20 cellular contexts compared by ENCODE assay signal in genomic region chr7:12378389-12378788, GRCh38. TPM values are rescaled to one million over a fixed set of nuclear protein-coding genes. Genes with fewer than 3 reads are reported as not detected.
DNase-seq lines count a peak whose midpoint lies in the region; ATAC-seq, FAIRE-seq and TF ChIP-seq lines count a peak whose summit lies in the region.
"Had no signal": no experiment of that assay in that cellular context is flagged by ENCODE, and none has a peak within 500 bp of the region (broad histone marks: within the 10 kb centered on the region; RNA-seq: fewer than 3 reads in every experiment).

No MANE protein-coding gene starts in this region.

- in situ Hi-C loops in K562 (cut with MboI), result no loop called here

- no peaks in the 10 kb centered on the region for H4K20me1 ChIP-seq in K562 (replicated peaks; ENCODE audit: control insufficient read depth, insufficient read depth, low read length)
- H4K20me1 ChIP-seq: BLaER1 had no signal

- H3K36me3 Mint-ChIP-seq in osteocyte (ENCODE audit: unreplicated experiment), result no peaks in the 10 kb centered on the region
- H3K36me3 Mint-ChIP-seq: CD14-positive monocyte had no signal

- no peaks in the 10 kb centered on the region for H3K9me1 ChIP-seq in K562 (ENCODE audit: control insufficient read depth, insufficient read depth, low read length)

- no peak overlapping the region for H2AFZ ChIP-seq in K562 (ENCODE audit: low read depth, low read length)

- CTCF ChIA-PET in K562 (lab: Yijun Ruan, JAX; ENCODE audit: low intra/inter-chr PET ratio), result no interaction called here

- no peak for FAIRE-seq in K562 (lab: Jason Lieb, UNC)
- FAIRE-seq: GM12878, H1, HTR-8/SVneo had no signal

- no peaks in the 10 kb centered on the region for H3K9me3 Mint-ChIP-seq in osteocyte (ENCODE audit: unreplicated experiment)
- H3K9me3 Mint-ChIP-seq: CD4-positive, alpha-beta memory T cell; H9 had no signal

- TF ChIP-seq CTCF in K562 (IDR thresholded peaks at IDR 0.05 in 2 of 3, conservative IDR thresholded peaks at IDR 0.05 in 1 of 3; ENCODE audit: insufficient read depth in 2 of 3, low read depth in 1 of 3, low read length in 3 of 3), result no peak
- TF ChIP-seq CTCF in liver (IDR thresholded peaks at IDR 0.05; ENCODE audit: low read depth, low read length, missing input control), result no peak
- TF ChIP-seq CTCF in osteocyte (IDR thresholded peaks at IDR 0.05), result no peak
- TF ChIP-seq CTCF in WERI-Rb-1 (IDR thresholded peaks at IDR 0.05; ENCODE audit: low read depth, low read length), result no peak

- DNase-seq in left cardiac atrium (no peak), Right ventricle myocardium superior (no peak), K562 (ENCODE audit: extremely low read depth in 1 of 4, low spot score in 3 of 4) (no peak), osteocyte (ENCODE audit: extremely low spot score, unreplicated experiment) (no peak), WERI-Rb-1 (no peak)
- DNase-seq: 8988T; Calu3; CD4-positive, alpha-beta memory T cell; DMS53; DND-41; EL; H9 had no signal

- H3K9ac ChIP-seq in K562 (ENCODE audit: insufficient read depth in 1 of 2, low read depth in 2 of 2, low read length in 2 of 2) (no peak overlapping the region), liver (ENCODE audit: low read depth in 1 of 2, low read length in 2 of 2) (no peak overlapping the region)
- H3K9ac ChIP-seq: BLaER1 had no signal

- H3K27ac Mint-ChIP-seq in osteocyte (ENCODE audit: unreplicated experiment), result no peak overlapping the region
- H3K27ac Mint-ChIP-seq: CD14-positive monocyte; CD4-positive, alpha-beta memory T cell had no signal

- no peak overlapping the region for H3K4me3 Mint-ChIP-seq in osteocyte (ENCODE audit: unreplicated experiment)
- H3K4me3 Mint-ChIP-seq: CD14-positive monocyte; CD4-positive, alpha-beta memory T cell; H9 had no signal

- no TSS peak for BruUV-seq in K562 (replicated peaks; lab: Mats Ljungman, UMichigan)

- H3K36me3 ChIP-seq in K562 (ENCODE audit: control insufficient read depth, insufficient read depth, low read length), result peaks cover 85% of the 10 kb centered on the region
- no peaks in the 10 kb centered on the region for H3K36me3 ChIP-seq in liver (ENCODE audit: control insufficient read depth in 4 of 4, insufficient read depth in 3 of 4, low read depth in 1 of 4, low read length in 3 of 4)
- H3K36me3 ChIP-seq in WERI-Rb-1, result no peaks in the 10 kb centered on the region
- H3K36me3 ChIP-seq: BLaER1 had no signal

- peaks cover 42% of the 10 kb centered on the region for H3K79me2 ChIP-seq in K562 (ENCODE audit: control insufficient read depth, insufficient read depth, low read length)

- peaks cover 13% of the 10 kb centered on the region for H3K27me3 Mint-ChIP-seq in osteocyte (ENCODE audit: unreplicated experiment)

- no peaks in the 10 kb centered on the region for H3K4me1 Mint-ChIP-seq in osteocyte (ENCODE audit: unreplicated experiment)
- H3K4me1 Mint-ChIP-seq: CD14-positive monocyte; CD4-positive, alpha-beta memory T cell; H9 had no signal

- TF ChIP-seq EP300 in K562 (IDR thresholded peaks at IDR 0.05; ENCODE audit: low read length), result no peak

- WGBS in K562 (ENCODE audit: insufficient coverage, low coverage, missing lambda C conversion rate), result 92% methylated on average over 2 of the region's 2 CpGs
- WGBS in liver, result 20% methylated on average over 2 of the region's 2 CpGs

- H3K4me2 ChIP-seq in K562 (ENCODE audit: insufficient read depth, low read length), result no peak overlapping the region
- H3K4me2 ChIP-seq: BLaER1 had no signal

- H3K27me3 ChIP-seq in K562 (ENCODE audit: control insufficient read depth in 2 of 2, insufficient read depth in 2 of 2, low read length in 2 of 2) (no peaks in the 10 kb centered on the region), liver (ENCODE audit: control insufficient read depth in 4 of 4, insufficient read depth in 4 of 4, low read length in 3 of 4) (no peaks in the 10 kb centered on the region), WERI-Rb-1 (ENCODE audit: insufficient read depth, low read depth, severe bottlenecking) (no peaks in the 10 kb centered on the region)
- H3K27me3 ChIP-seq: BLaER1 had no signal

- H3K4me1 ChIP-seq in K562 (replicated peaks in 1 of 2; ENCODE audit: control insufficient read depth in 2 of 2, insufficient read depth in 2 of 2, low read length in 2 of 2) (no peaks in the 10 kb centered on the region), liver (ENCODE audit: control insufficient read depth in 4 of 4, insufficient read depth in 4 of 4, low read length in 3 of 4) (no peaks in the 10 kb centered on the region)
- H3K4me1 ChIP-seq: BLaER1 had no signal

- H3K27ac ChIP-seq in K562 (ENCODE audit: extremely low read depth, low read depth, low read length) (no peak overlapping the region), liver (ENCODE audit: low read depth in 1 of 2, low read length in 2 of 2) (no peak overlapping the region), WERI-Rb-1 (no peak overlapping the region)
- H3K27ac ChIP-seq: BLaER1 had no signal

- H3K9me3 ChIP-seq in K562 (replicated peaks; ENCODE audit: control insufficient read depth, insufficient read depth, low read depth, low read length), result no peaks in the 10 kb centered on the region
- H3K9me3 ChIP-seq in liver (ENCODE audit: control insufficient read depth in 4 of 4, low read length in 3 of 4), result no peaks in the 10 kb centered on the region
- no peaks in the 10 kb centered on the region for H3K9me3 ChIP-seq in WERI-Rb-1 (ENCODE audit: severe bottlenecking)
- H3K9me3 ChIP-seq: BLaER1 had no signal

- TF ChIP-seq RAD21 in K562 (CRISPR knock-in tag; conservative IDR thresholded peaks at IDR 0.05 in 1 of 2, IDR thresholded peaks at IDR 0.05 in 1 of 2) (no peak), liver (IDR thresholded peaks at IDR 0.05) (no peak)

- H3K4me3 ChIP-seq in K562 (no peak overlapping the region), liver (ENCODE audit: low read depth in 1 of 3, low read length in 3 of 3) (no peak overlapping the region), WERI-Rb-1 (ENCODE audit: low read depth, low read length) (no peak overlapping the region)
- H3K4me3 ChIP-seq: BLaER1, GM12878 had no signal

- no peak; the same call in 1 of the 2 replicates for TF ChIP-seq POLR2A in K562 (conservative IDR thresholded peaks at IDR 0.05)

- ATAC-seq in left cardiac atrium, result peak; percentile 15 to 41
- no peak for ATAC-seq in Right ventricle myocardium superior (ENCODE audit: poor library complexity)
- peak; percentile 32 for ATAC-seq in K562
- ATAC-seq in GM21723 (IDR thresholded peaks at IDR 0.05; ENCODE audit: unreplicated experiment), result no peak
- ATAC-seq: GM12878 had no signal

- intact Hi-C loops in left cardiac atrium (cut with DNase I), result no loop called here
- intact Hi-C loops in Right ventricle myocardium superior (cut with DNase I), result no loop called here
- intact Hi-C loops in K562 (cut with micrococcal nuclease), result no loop called here

- POLR2A ChIA-PET in K562 (lab: Yijun Ruan, JAX), result interaction anchor here (0.9 to 1.6 kb wide), 2 partner anchors 10 to 14 kb away, joined by 3 to 4 read pairs; no protein-coding TSS in a partner anchor

TF ChIP-seq in K562, 482 proteins besides CTCF, POLR2A, EP300 and RAD21:
- TF ChIP-seq SUPT5H (IDR thresholded peaks at IDR 0.05) (0 out of 2 replicates have a peak, but pooled peaks have one; percentile 36), POLR2AphosphoS5 (IDR thresholded peaks at IDR 0.05; ENCODE audit: control insufficient read depth, insufficient read depth, low read depth, low read length) (peak; percentile 60), POLR2G (IDR thresholded peaks at IDR 0.05; ENCODE audit: low read depth, low read length) (no peak), FOXA3 (CRISPR knock-in tag; conservative IDR thresholded peaks at IDR 0.05 in 1 of 2, IDR thresholded peaks at IDR 0.05 in 1 of 2) (no peak)

TF ChIP-seq in liver, 16 proteins besides CTCF, POLR2A, EP300 and RAD21 (continues in another document):
- TF ChIP-seq SP1 (IDR thresholded peaks at IDR 0.05), result no peak
- no peak for TF ChIP-seq ZBTB33 (IDR thresholded peaks at IDR 0.05)
- no peak for TF ChIP-seq GABPA (IDR thresholded peaks at IDR 0.05 in 1 of 2, conservative IDR thresholded peaks at IDR 0.05 in 1 of 2)

RNA-seq across cellular contexts. Expression of gene VWDE, which starts 25.3 kb away (rescaled TPM):
- total RNA-seq in left cardiac atrium, result 1 to 10 TPM; 7.3 to 8.8 TPM
- not detected for total RNA-seq in Right ventricle myocardium superior
- total RNA-seq in K562 (2011; cell fraction: chromatin; rRNA removed; ENCODE audit: low replicate concordance), result 232 and 720 TPM in 2 replicates
- 107 and 158 TPM in 2 replicates for total RNA-seq in K562 (2011; cell fraction: nucleolus; rRNA removed)
- total RNA-seq in K562 (2011; cell fraction: nucleoplasm; rRNA removed), result 188 and 193 TPM in 2 replicates
- total RNA-seq in K562 (2014; rRNA removed), result 58.9 and 63.1 TPM in 2 replicates
- total RNA-seq in K562 (2014; rRNA removed; fragmentation: Illumina TruSeq; extraction: Trizol), result 125 and 149 TPM in 2 replicates
- total RNA-seq in K562 (2015; rRNA removed; fragmentation: Illumina TruSeq; extraction: Trizol), result 99.5 and 99.6 TPM in 2 replicates
- 89.3 and 92.6 TPM in 2 replicates for total RNA-seq in K562 (2021)
- 154 and 162 TPM in 2 replicates for polyA plus RNA-seq in K562 (2011; rRNA removed)
- 20.7 and 41.1 TPM in 2 replicates for polyA plus RNA-seq in K562 (2011; cell fraction: cytosol; rRNA removed)
- polyA plus RNA-seq in K562 (2011; cell fraction: nucleus; rRNA removed), result 473 and 611 TPM in 2 replicates
- 50.0 and 60.1 TPM in 2 replicates for polyA plus RNA-seq in K562 (2012)
- polyA plus RNA-seq in K562 (2014; fragmentation: Illumina TruSeq; extraction: Trizol), result 88.5 and 95.2 TPM in 2 replicates
- 10 to 100 TPM; 40.6 to 51.0 TPM for polyA plus RNA-seq in K562 (2014; fragmentation: Nextera tagmentation; extraction: Ambion mirVana)
- polyA plus RNA-seq in K562 (2014; rRNA removed), result 89.6 and 116 TPM in 2 replicates
- 192 and 222 TPM in 2 replicates for polyA minus RNA-seq in K562 (2011; rRNA and poly(A)+ RNA removed)
- polyA minus RNA-seq in K562 (2011; cell fraction: cytosol; rRNA and poly(A)+ RNA removed), result 32.4 and 41.3 TPM in 2 replicates
- 352 and 568 TPM in 2 replicates for polyA minus RNA-seq in K562 (2011; cell fraction: nucleus; rRNA and poly(A)+ RNA removed)
- under 1 TPM; 0.05 to 0.59 TPM for total RNA-seq in liver
- polyA plus RNA-seq in liver, result under 1 TPM; 0.11 to 0.14 TPM
- total RNA-seq in osteocyte, result not detected in 2 replicates
- total RNA-seq: G401 had no signal
- polyA plus RNA-seq: CD14-positive monocyte had no signal

Comparison
In these comparisons a context has a peak if more than half of its experiments do, and no peak if none do; other contexts are left out.
1. ATAC-seq: peak in left cardiac atrium (2 of 2) and K562 (single experiment); none in Right ventricle myocardium superior (single experiment) and GM21723 (single experiment).
2. RNA of gene VWDE, which starts 25.3 kb away (total RNA-seq): 58.9 to 720 TPM in K562; 7.3 to 8.8 TPM in left cardiac atrium, 0.05 to 0.59 TPM in liver, not detected in Right ventricle myocardium superior (single experiment) and not detected in osteocyte; every median in the first group is over 4 times any median in the second.